In the genomic region with DNA sequence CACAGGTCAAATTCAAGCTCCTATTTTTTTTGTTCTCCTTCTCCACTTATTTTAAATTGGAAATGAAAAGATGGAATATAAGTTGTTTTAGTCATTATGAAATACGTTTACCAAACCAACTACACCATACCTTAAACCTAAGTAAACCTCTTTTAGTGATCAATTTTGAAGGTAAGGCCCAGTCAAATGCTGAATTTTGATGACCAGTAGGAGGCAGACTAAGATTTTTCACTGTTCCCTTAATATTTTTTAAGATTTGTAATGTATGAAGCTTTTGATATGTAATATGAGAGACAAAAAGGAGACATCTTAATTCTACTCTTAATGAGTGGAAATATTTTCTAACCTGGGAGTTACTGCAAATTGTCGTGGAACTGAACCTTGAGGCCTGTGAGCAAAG, we compare ENCODE assay signal across 22 cellular contexts.
DNase-seq lines count a peak whose midpoint lies in the region; ATAC-seq and TF ChIP-seq lines count a peak whose summit lies in the region.
"Had no signal": no experiment of that assay in that cellular context is flagged by ENCODE, and none has a peak within 500 bp of the region (broad histone marks: within the 10 kb centered on the region; RNA-seq: fewer than 3 reads in every experiment).

No MANE protein-coding gene starts in this region.

- H3K36me3 Mint-ChIP-seq in activated CD4-positive, alpha-beta memory T cell treated with anti-CD3 and anti-CD28 coated beads, Interleukin-2, amount 10 ng/mL, durations not matched to agents 7 days and 5 days (ENCODE audit: low read depth): no peaks in the 10 kb centered on the region

- peaks cover 9% of the 10 kb centered on the region; the same call in 1 of the 2 replicates for H3K79me2 ChIP-seq in SK-N-SH (ENCODE audit: insufficient read depth)
- H3K79me2 ChIP-seq: hepatocyte had no signal

- CTCF ChIA-PET in SK-N-SH (lab: Yijun Ruan, JAX): interaction anchor here (0.7 to 2.5 kb wide), 8 partner anchors 10 to 198 kb away, joined by 3 to 11 read pairs (median 4); no protein-coding TSS in a partner anchor
- CTCF ChIA-PET in activated CD4-positive, alpha-beta memory T cell treated with anti-CD3 and anti-CD28 coated beads, Interleukin-2, amount 10 ng/mL, durations not matched to agents 7 days and 5 days (lab: Charles Lee): no interaction called here

- H3K4me3 Mint-ChIP-seq in activated CD4-positive, alpha-beta memory T cell treated with anti-CD3 and anti-CD28 coated beads, Interleukin-2, amount 10 ng/mL, durations not matched to agents 7 days and 5 days: no peak overlapping the region
- H3K4me3 Mint-ChIP-seq: activated T-helper 1 cell treated with anti-CD3 and anti-CD28 coated beads, Interleukin-12 subunit alpha, Interleukin-12 subunit beta, Interleukin-2, Interleukin-4 antibody, amounts not matched to agents 30 ng/mL and 10 ng/mL and 1 ng/mL, durations not matched to agents 14 hours and 24 hours and 36 hours; T-cell had no signal

- H3K9ac ChIP-seq in SK-N-SH: no peak overlapping the region

- no peak for TF ChIP-seq EP300 in SK-N-SH (IDR thresholded peaks at IDR 0.05; ENCODE audit: borderline replicate concordance in 1 of 2, low read depth in 1 of 2, low read length in 1 of 2)

- H3K9me2 ChIP-seq in SK-N-SH: no peaks in the 10 kb centered on the region

- peak; percentile 49 for TF ChIP-seq CTCF in SK-N-SH (IDR thresholded peaks at IDR 0.05)
- peak; percentile 24; the same call in 1 of the 2 replicates for TF ChIP-seq CTCF in LNCaP clone FGC (IDR thresholded peaks at IDR 0.05; ENCODE audit: control insufficient read depth, extremely low read depth, insufficient read depth)
- TF ChIP-seq CTCF in choroid plexus epithelial cell (conservative IDR thresholded peaks at IDR 0.05; ENCODE audit: low read depth, low read length): peak; percentile 37
- TF ChIP-seq CTCF in retinal pigment epithelial cell (conservative IDR thresholded peaks at IDR 0.05; ENCODE audit: low read depth, low read length): peak; percentile 18

- WGBS in SK-N-SH (ENCODE audit: low lambda C conversion rate): 88% methylated on average over 2 of the region's 2 CpGs

- H3K4me1 Mint-ChIP-seq in activated CD4-positive, alpha-beta memory T cell treated with anti-CD3 and anti-CD28 coated beads, Interleukin-2, amount 10 ng/mL, durations not matched to agents 7 days and 5 days: peaks cover 1% of the 10 kb centered on the region
- H3K4me1 Mint-ChIP-seq: T-cell had no signal

- H3K4me3 ChIP-seq in SK-N-SH (ENCODE audit: low read depth in 2 of 2, low read length in 1 of 2) (no peak overlapping the region), LNCaP clone FGC (ENCODE audit: low read depth, low read length) (no peak overlapping the region), choroid plexus epithelial cell (ENCODE audit: low read depth, low read length) (no peak overlapping the region), retinal pigment epithelial cell (ENCODE audit: low read length) (no peak overlapping the region)
- H3K4me3 ChIP-seq: ascending aorta, hepatocyte, mucosa of descending colon, spleen had no signal

- no peak overlapping the region for H2AFZ ChIP-seq in SK-N-SH (ENCODE audit: low read depth)
- H2AFZ ChIP-seq: hepatocyte had no signal

- peaks cover 4 to 29% of the 10 kb centered on the region in 2 experiments for H3K36me3 ChIP-seq in SK-N-SH (replicated peaks in 1 of 2; ENCODE audit: control insufficient read depth in 1 of 2, insufficient read depth in 2 of 2, low read length in 1 of 2)
- H3K36me3 ChIP-seq: ascending aorta, spleen had no signal

- 0 out of 2 replicates have a peak, but pooled peaks have one; percentile 2 for TF ChIP-seq RAD21 in SK-N-SH (IDR thresholded peaks at IDR 0.05; ENCODE audit: low read length)

- H3F3A ChIP-seq in SK-N-SH (replicated peaks; ENCODE audit: insufficient read depth): peaks cover 10% of the 10 kb centered on the region

- no peaks in the 10 kb centered on the region for H3K9me3 ChIP-seq in SK-N-SH
- H3K9me3 ChIP-seq: ascending aorta, mucosa of descending colon had no signal

- POLR2A ChIA-PET in SK-N-SH (lab: Yijun Ruan, JAX): no interaction called here
- POLR2A ChIA-PET in activated CD4-positive, alpha-beta memory T cell treated with anti-CD3 and anti-CD28 coated beads, Interleukin-2, amount 10 ng/mL, durations not matched to agents 7 days and 5 days (lab: Charles Lee): no interaction called here

- H3K27me3 ChIP-seq in SK-N-SH (ENCODE audit: insufficient read depth): no peaks in the 10 kb centered on the region
- H3K27me3 ChIP-seq: ascending aorta, hepatocyte, spleen had no signal

- H3K27ac ChIP-seq in SK-N-SH (ENCODE audit: low read depth in 2 of 2, low read length in 1 of 2): peak overlapping the region in 1 of 2 experiments; percentile 66; a peak in 2 of 4 replicates
- H3K27ac ChIP-seq: ascending aorta, hepatocyte, spleen had no signal

- H3K4me2 ChIP-seq in SK-N-SH: no peak overlapping the region
- H3K4me2 ChIP-seq: hepatocyte had no signal

- H3K27ac Mint-ChIP-seq in activated CD4-positive, alpha-beta memory T cell treated with anti-CD3 and anti-CD28 coated beads, Interleukin-2, amount 10 ng/mL, durations not matched to agents 7 days and 5 days: no peak overlapping the region
- H3K27ac Mint-ChIP-seq: activated naive CD4-positive, alpha-beta T cell treated with anti-CD3 and anti-CD28 coated beads, Interleukin-2, amount 50 U/mL, for 72 hours; activated T-helper 1 cell treated with anti-CD3 and anti-CD28 coated beads, Interleukin-12 subunit alpha, Interleukin-12 subunit beta, Interleukin-2, Interleukin-4 antibody, amounts not matched to agents 30 ng/mL and 10 ng/mL and 1 ng/mL, durations not matched to agents 14 hours and 24 hours and 36 hours; T-cell had no signal

- no peaks in the 10 kb centered on the region; the same call in 1 of the 2 replicates for H4K20me1 ChIP-seq in SK-N-SH (ENCODE audit: insufficient read depth)

- no peaks in the 10 kb centered on the region for H3K9me3 Mint-ChIP-seq in activated CD4-positive, alpha-beta memory T cell treated with anti-CD3 and anti-CD28 coated beads, Interleukin-2, amount 10 ng/mL, durations not matched to agents 7 days and 5 days
- H3K9me3 Mint-ChIP-seq: activated naive CD4-positive, alpha-beta T cell treated with anti-CD3 and anti-CD28 coated beads, Interleukin-2, amount 50 U/mL, for 72 hours; activated T-helper 1 cell treated with anti-CD3 and anti-CD28 coated beads, Interleukin-12 subunit alpha, Interleukin-12 subunit beta, Interleukin-2, Interleukin-4 antibody, amounts not matched to agents 30 ng/mL and 10 ng/mL and 1 ng/mL, durations not matched to agents 14 hours and 24 hours and 36 hours had no signal

- ATAC-seq in SK-N-SH treated with all-trans-retinoic acid at 6 μM for 48 hours: no peak
- ATAC-seq in HG02798 (IDR thresholded peaks at IDR 0.05; ENCODE audit: poor library complexity, unreplicated experiment): no peak
- ATAC-seq: activated naive CD4-positive, alpha-beta T cell treated with anti-CD3 and anti-CD28 coated beads, Interleukin-2, amount 50 U/mL, for 72 hours; left ventricle myocardium superior; mucosa of descending colon; T-cell had no signal

- DNase-seq in SK-N-SH (no peak), LNCaP clone FGC (ENCODE audit: low read depth) (no peak), choroid plexus epithelial cell (ENCODE audit: low read depth) (peak; percentile 18), retinal pigment epithelial cell (ENCODE audit: low read depth) (no peak), retina (no peak)
- no peak for DNase-seq in activated CD4-positive, alpha-beta memory T cell treated with anti-CD3 and anti-CD28 coated beads, Interleukin-2, amount 10 ng/mL, durations not matched to agents 7 days and 5 days
- DNase-seq: 8988T, C1 segment of cervical spinal cord, Karpas-422, left ventricle myocardium superior, mucosa of descending colon, NCI-H1105, NCI-H524 treated with DMSO at 0.1 percent for 48 hours, Right ventricle myocardium superior, spleen, T-cell had no signal

- H3K27me3 Mint-ChIP-seq in activated CD4-positive, alpha-beta memory T cell treated with anti-CD3 and anti-CD28 coated beads, Interleukin-2, amount 10 ng/mL, durations not matched to agents 7 days and 5 days: no peaks in the 10 kb centered on the region
- H3K27me3 Mint-ChIP-seq: T-cell had no signal

- peaks cover 3 to 27% of the 10 kb centered on the region in 2 experiments; a peak in 3 of 4 replicates for H3K4me1 ChIP-seq in SK-N-SH (ENCODE audit: control insufficient read depth in 1 of 2, insufficient read depth in 2 of 2, low read depth in 1 of 2, low read length in 1 of 2)
- H3K4me1 ChIP-seq: ascending aorta, spleen had no signal

TF ChIP-seq in SK-N-SH, 30 proteins besides CTCF, POLR2A, EP300 and RAD21 (continues in another document):
- TF ChIP-seq POLR2AphosphoS5 (IDR thresholded peaks at IDR 0.05; ENCODE audit: low read depth, low read length): no peak
- no peak for TF ChIP-seq RCOR1 (IDR thresholded peaks at IDR 0.05; ENCODE audit: low read length)
- no peak for TF ChIP-seq FOXM1 (IDR thresholded peaks at IDR 0.05; ENCODE audit: low read depth)

TF ChIP-seq in SK-N-SH treated with all-trans-retinoic acid at 6 μM for 48 hours, 23 proteins besides CTCF, POLR2A, EP300 and RAD21 (continues in another document):
- TF ChIP-seq BACH2 (CRISPR knock-in tag; IDR thresholded peaks at IDR 0.05; ENCODE audit: borderline replicate concordance) (no peak), ZC3H10 (CRISPR knock-in tag; IDR thresholded peaks at IDR 0.05) (no peak), GLIS3 (CRISPR knock-in tag; IDR thresholded peaks at IDR 0.05) (no peak), ZNF565 (CRISPR knock-in tag; conservative IDR thresholded peaks at IDR 0.05; ENCODE audit: low read depth) (no peak), ESRRG (CRISPR knock-in tag; IDR thresholded peaks at IDR 0.05) (no peak)
- TF ChIP-seq, protein P1, sequence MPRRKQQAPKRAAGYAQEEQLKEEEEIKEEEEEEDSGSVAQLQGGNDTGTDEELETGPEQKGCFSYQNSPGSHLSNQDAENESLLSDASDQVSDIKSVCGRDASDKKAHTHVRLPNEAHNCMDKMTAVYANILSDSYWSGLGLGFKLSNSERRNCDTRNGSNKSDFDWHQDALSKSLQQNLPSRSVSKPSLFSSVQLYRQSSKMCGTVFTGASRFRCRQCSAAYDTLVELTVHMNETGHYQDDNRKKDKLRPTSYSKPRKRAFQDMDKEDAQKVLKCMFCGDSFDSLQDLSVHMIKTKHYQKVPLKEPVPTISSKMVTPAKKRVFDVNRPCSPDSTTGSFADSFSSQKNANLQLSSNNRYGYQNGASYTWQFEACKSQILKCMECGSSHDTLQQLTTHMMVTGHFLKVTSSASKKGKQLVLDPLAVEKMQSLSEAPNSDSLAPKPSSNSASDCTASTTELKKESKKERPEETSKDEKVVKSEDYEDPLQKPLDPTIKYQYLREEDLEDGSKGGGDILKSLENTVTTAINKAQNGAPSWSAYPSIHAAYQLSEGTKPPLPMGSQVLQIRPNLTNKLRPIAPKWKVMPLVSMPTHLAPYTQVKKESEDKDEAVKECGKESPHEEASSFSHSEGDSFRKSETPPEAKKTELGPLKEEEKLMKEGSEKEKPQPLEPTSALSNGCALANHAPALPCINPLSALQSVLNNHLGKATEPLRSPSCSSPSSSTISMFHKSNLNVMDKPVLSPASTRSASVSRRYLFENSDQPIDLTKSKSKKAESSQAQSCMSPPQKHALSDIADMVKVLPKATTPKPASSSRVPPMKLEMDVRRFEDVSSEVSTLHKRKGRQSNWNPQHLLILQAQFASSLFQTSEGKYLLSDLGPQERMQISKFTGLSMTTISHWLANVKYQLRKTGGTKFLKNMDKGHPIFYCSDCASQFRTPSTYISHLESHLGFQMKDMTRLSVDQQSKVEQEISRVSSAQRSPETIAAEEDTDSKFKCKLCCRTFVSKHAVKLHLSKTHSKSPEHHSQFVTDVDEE (CRISPR knock-in tag; IDR thresholded peaks at IDR 0.05): no peak
